7 cellular contexts compared by ENCODE assay signal in genomic region chr17:2071024-2071385, GRCh38. TPM values are rescaled to one million over a fixed set of nuclear protein-coding genes. Genes with fewer than 3 reads are reported as not detected.
DNase-seq lines count a peak whose midpoint lies in the region; ATAC-seq and TF ChIP-seq lines count a peak whose summit lies in the region.
"Had no signal": no experiment of that assay in that cellular context is flagged by ENCODE, and none has a peak within 500 bp of the region (broad histone marks: within the 10 kb centered on the region; RNA-seq: fewer than 3 reads in every experiment).

No MANE protein-coding gene starts in this region.

- no peak for ATAC-seq in GM21515 (IDR thresholded peaks at IDR 0.05; ENCODE audit: unreplicated experiment)
- ATAC-seq in HG03175 (IDR thresholded peaks at IDR 0.05; ENCODE audit: unreplicated experiment): no peak
- no peak for ATAC-seq in naive thymus-derived CD4-positive, alpha-beta T cell

- no peak overlapping the region for H2BK20ac ChIP-seq in H9 (ENCODE audit: low read depth, low read length, poor library complexity, severe bottlenecking)

- H3K79me2 ChIP-seq in H9 (ENCODE audit: insufficient read depth, low read length) (no peaks in the 10 kb centered on the region), parathyroid adenoma (no peaks in the 10 kb centered on the region)

- no peaks in the 10 kb centered on the region for H3K23me2 ChIP-seq in H9 (ENCODE audit: insufficient read length, low read depth, low read length, poor library complexity, severe bottlenecking)

- H2AK5ac ChIP-seq in H9 (ENCODE audit: insufficient read length, low read length): no peak overlapping the region

- H3T11ph ChIP-seq in H9 (ENCODE audit: low read length): no peak overlapping the region

- H3K79me1 ChIP-seq in H9 (ENCODE audit: insufficient read depth, low read depth, low read length, poor library complexity, severe bottlenecking): no peaks in the 10 kb centered on the region

- peaks cover 3 to 28% (median 10%) of the 10 kb centered on the region in 3 experiments; a peak in 6 of 7 replicates for H3K36me3 Mint-ChIP-seq in H9 (ENCODE audit: insufficient read depth in 1 of 3, low read depth in 3 of 3)
- H3K36me3 Mint-ChIP-seq in activated T-helper 2 cell treated with anti-CD3 and anti-CD28 coated beads, Interferon-gamma antibody, Interleukin-2, Interleukin-4, amounts not matched to agents 10 μg/mL and 5 μg/mL and 100 μg/mL, durations not matched to agents 14 hours and 24 hours and 36 hours (ENCODE audit: low read depth): peaks cover 67% of the 10 kb centered on the region
- H3K36me3 Mint-ChIP-seq in naive thymus-derived CD4-positive, alpha-beta T cell: peaks cover 16 to 79% (median 50%) of the 10 kb centered on the region in 5 donors

- TF ChIP-seq CTCF in H9 (conservative IDR thresholded peaks at IDR 0.05) (no peak), parathyroid adenoma (IDR thresholded peaks at IDR 0.05) (no peak)

- H2AFZ ChIP-seq in H9 (ENCODE audit: low read length) (no peak overlapping the region), parathyroid adenoma (no peak overlapping the region)

- no peak overlapping the region for H4K91ac ChIP-seq in H9 (ENCODE audit: insufficient read length, low read depth, low read length)

- no peak overlapping the region for H3K27ac ChIP-seq in H9 (ENCODE audit: insufficient read length, low read depth, low read length)
- peak overlapping the region; percentile 73 for H3K27ac ChIP-seq in parathyroid adenoma
- H3K27ac ChIP-seq in naive thymus-derived CD4-positive, alpha-beta T cell (ENCODE audit: low read depth, low read length): no peak overlapping the region

- no peak overlapping the region for H3K14ac ChIP-seq in H9 (ENCODE audit: insufficient read depth, low read length)

- no peaks in the 10 kb centered on the region for H3K27me3 Mint-ChIP-seq in H9 (ENCODE audit: low read depth)
- H3K27me3 Mint-ChIP-seq in activated T-helper 2 cell treated with anti-CD3 and anti-CD28 coated beads, Interferon-gamma antibody, Interleukin-2, Interleukin-4, amounts not matched to agents 10 μg/mL and 5 μg/mL and 100 μg/mL, durations not matched to agents 14 hours and 24 hours and 36 hours (ENCODE audit: low read depth): no peaks in the 10 kb centered on the region
- H3K27me3 Mint-ChIP-seq in naive thymus-derived CD4-positive, alpha-beta T cell: peaks cover 0 to 3% (median 0%) of the 10 kb centered on the region in 5 donors

- H4K8ac ChIP-seq in H9 (replicated peaks; ENCODE audit: insufficient read length, low read depth, low read length): no peak overlapping the region

- no peak overlapping the region for H3K18ac ChIP-seq in H9 (ENCODE audit: insufficient read length, low read depth, low read length)

- H3K9me3 ChIP-seq in H9 (ENCODE audit: control insufficient read depth, low read depth, low read length): no peaks in the 10 kb centered on the region
- no peaks in the 10 kb centered on the region for H3K9me3 ChIP-seq in parathyroid adenoma (ENCODE audit: control insufficient read depth, low read length)
- H3K9me3 ChIP-seq in naive thymus-derived CD4-positive, alpha-beta T cell (ENCODE audit: control insufficient read depth in 2 of 3, low read length in 3 of 3): no peaks in the 10 kb centered on the region

- H2BK15ac ChIP-seq in H9 (ENCODE audit: low read depth, low read length): no peak overlapping the region

- POLR2A ChIA-PET in naive thymus-derived CD4-positive, alpha-beta T cell (lab: Charles Lee): no interaction called here

- H3K9ac ChIP-seq in H9 (ENCODE audit: extremely low read depth, insufficient read length, low read length): no peak overlapping the region
- H3K9ac ChIP-seq in parathyroid adenoma: no peak overlapping the region

- peak overlapping the region in 2 of 3 experiments; percentile 24 to 50; a peak in 3 of 7 replicates for H3K27ac Mint-ChIP-seq in H9
- H3K27ac Mint-ChIP-seq in activated T-helper 2 cell treated with anti-CD3 and anti-CD28 coated beads, Interferon-gamma antibody, Interleukin-2, Interleukin-4, amounts not matched to agents 10 μg/mL and 5 μg/mL and 100 μg/mL, durations not matched to agents 14 hours and 24 hours and 36 hours: peak overlapping the region; percentile 79
- H3K27ac Mint-ChIP-seq in naive thymus-derived CD4-positive, alpha-beta T cell: peak overlapping the region in 2 of 9 donors; percentile 17 to 87

- no peak overlapping the region for H2BK5ac ChIP-seq in H9 (ENCODE audit: insufficient read length, low read length)

- H2BK120ac ChIP-seq in H9 (ENCODE audit: low read depth, low read length, poor library complexity, severe bottlenecking): no peak overlapping the region

- H3K9me3 Mint-ChIP-seq in H9: no peaks in the 10 kb centered on the region
- no peaks in the 10 kb centered on the region for H3K9me3 Mint-ChIP-seq in activated T-helper 2 cell treated with anti-CD3 and anti-CD28 coated beads, Interferon-gamma antibody, Interleukin-2, Interleukin-4, amounts not matched to agents 10 μg/mL and 5 μg/mL and 100 μg/mL, durations not matched to agents 14 hours and 24 hours and 36 hours
- H3K9me3 Mint-ChIP-seq in naive thymus-derived CD4-positive, alpha-beta T cell: no peaks in the 10 kb centered on the region

- CTCF ChIA-PET in naive thymus-derived CD4-positive, alpha-beta T cell (lab: Charles Lee): interaction anchor here (1.1 kb wide), 1 partner anchor 174 kb away, joined by 4 read pairs; no protein-coding TSS in a partner anchor

- no peak for DNase-seq in H9
- no peak for DNase-seq in activated T-helper 2 cell treated with anti-CD3 and anti-CD28 coated beads, Interferon-gamma antibody, Interleukin-2, Interleukin-4, amounts not matched to agents 10 μg/mL and 5 μg/mL and 100 μg/mL, durations not matched to agents 14 hours and 24 hours and 36 hours (ENCODE audit: low spot score)
- DNase-seq in naive thymus-derived CD4-positive, alpha-beta T cell: no peak

- no peak overlapping the region for H3K4me3 Mint-ChIP-seq in H9
- peak overlapping the region; percentile 58 for H3K4me3 Mint-ChIP-seq in activated T-helper 2 cell treated with anti-CD3 and anti-CD28 coated beads, Interferon-gamma antibody, Interleukin-2, Interleukin-4, amounts not matched to agents 10 μg/mL and 5 μg/mL and 100 μg/mL, durations not matched to agents 14 hours and 24 hours and 36 hours (ENCODE audit: low read depth)
- peak overlapping the region in 1 of 10 donors; percentile 37 for H3K4me3 Mint-ChIP-seq in naive thymus-derived CD4-positive, alpha-beta T cell

- peaks cover 1% of the 10 kb centered on the region for H4K20me1 ChIP-seq in H9 (ENCODE audit: control insufficient read depth, insufficient read depth, insufficient read length)

- H3K4me2 ChIP-seq in H9 (ENCODE audit: insufficient read depth, insufficient read length, low read length): no peak overlapping the region
- H3K4me2 ChIP-seq in parathyroid adenoma (ENCODE audit: low read length): no peak overlapping the region

- intact Hi-C loops in activated T-helper 2 cell treated with anti-CD3 and anti-CD28 coated beads, Interferon-gamma antibody, Interleukin-2, Interleukin-4, amounts not matched to agents 10 μg/mL and 5 μg/mL and 100 μg/mL, durations not matched to agents 14 hours and 24 hours and 36 hours (cut with micrococcal nuclease): no loop called here
- intact Hi-C loops in naive thymus-derived CD4-positive, alpha-beta T cell (cut with micrococcal nuclease): no loop called here

- no peak overlapping the region for H4K5ac ChIP-seq in H9 (ENCODE audit: insufficient read length, low read depth, low read length)

- H3K36me3 ChIP-seq in parathyroid adenoma (ENCODE audit: control insufficient read depth, insufficient read depth, low read length): no peaks in the 10 kb centered on the region
- peaks cover 0 to 75% (median 6%) of the 10 kb centered on the region in 3 experiments for H3K36me3 ChIP-seq in naive thymus-derived CD4-positive, alpha-beta T cell (ENCODE audit: control insufficient read depth in 2 of 3, insufficient read depth in 3 of 3, low read length in 3 of 3)

- no CpG with 5 or more reads among the region's 6 CpGs for WGBS in H9 (ENCODE audit: extremely low coverage, insufficient read length, low lambda C conversion rate)

- no peak overlapping the region for H3K4ac ChIP-seq in H9 (ENCODE audit: low read depth, low read length)

- H3K23ac ChIP-seq in H9 (ENCODE audit: insufficient read length, low read depth, low read length): no peak overlapping the region

- H3K27me3 ChIP-seq in H9 (ENCODE audit: insufficient read depth, low read length): no peaks in the 10 kb centered on the region
- no peaks in the 10 kb centered on the region for H3K27me3 ChIP-seq in parathyroid adenoma (ENCODE audit: control insufficient read depth, insufficient read depth, low read length)
- no peaks in the 10 kb centered on the region for H3K27me3 ChIP-seq in naive thymus-derived CD4-positive, alpha-beta T cell (ENCODE audit: control insufficient read depth in 2 of 2, insufficient read depth in 2 of 2, low read length in 2 of 2)

- H3K4me1 Mint-ChIP-seq in H9: peaks cover 31% of the 10 kb centered on the region in 2 experiments
- peaks cover 71% of the 10 kb centered on the region for H3K4me1 Mint-ChIP-seq in activated T-helper 2 cell treated with anti-CD3 and anti-CD28 coated beads, Interferon-gamma antibody, Interleukin-2, Interleukin-4, amounts not matched to agents 10 μg/mL and 5 μg/mL and 100 μg/mL, durations not matched to agents 14 hours and 24 hours and 36 hours (ENCODE audit: low read depth)
- H3K4me1 Mint-ChIP-seq in naive thymus-derived CD4-positive, alpha-beta T cell: peaks cover 0 to 75% (median 4%) of the 10 kb centered on the region in 7 donors

- H3K4me1 ChIP-seq in H9 (ENCODE audit: insufficient read depth, low read length): no peaks in the 10 kb centered on the region
- peaks cover 5% of the 10 kb centered on the region for H3K4me1 ChIP-seq in parathyroid adenoma
- peaks cover 0 to 28% of the 10 kb centered on the region in 2 donors for H3K4me1 ChIP-seq in naive thymus-derived CD4-positive, alpha-beta T cell (ENCODE audit: control insufficient read depth in 2 of 2, insufficient read depth in 2 of 2, low read length in 2 of 2)

- no peak overlapping the region for H3K4me3 ChIP-seq in parathyroid adenoma (ENCODE audit: low read depth, low read length)
- H3K4me3 ChIP-seq in naive thymus-derived CD4-positive, alpha-beta T cell (ENCODE audit: low read length): no peak overlapping the region

- H2BK12ac ChIP-seq in H9 (ENCODE audit: insufficient read length, low read depth, low read length): no peak overlapping the region

- no peak overlapping the region for H3K56ac ChIP-seq in H9 (ENCODE audit: insufficient read length, low read depth, low read length)

RNA-seq across cellular contexts. Expression of gene HIC1, which starts 16.1 kb away (rescaled TPM):
- total RNA-seq in H9 (2021): 1.8 and 2.7 TPM in 2 replicates
- total RNA-seq in activated T-helper 2 cell treated with anti-CD3 and anti-CD28 coated beads, Interferon-gamma antibody, Interleukin-2, Interleukin-4, amounts not matched to agents 10 μg/mL and 5 μg/mL and 100 μg/mL, durations not matched to agents 14 hours and 24 hours and 36 hours: 42.6 and 43.5 TPM in 2 replicates
- total RNA-seq in naive thymus-derived CD4-positive, alpha-beta T cell: 100 to 1,000 TPM in 1 of 5 experiments, 1 to 10 TPM in 4; 1.4 to 128 (median 6.3) TPM
- under 1 TPM; 0.56 to 0.83 TPM for polyA plus RNA-seq in naive thymus-derived CD4-positive, alpha-beta T cell

RNA-seq across cellular contexts. Expression of gene OVCA2, which starts 29.2 kb away (rescaled TPM):
- total RNA-seq in H9 (2021): 24.2 and 24.6 TPM in 2 replicates
- 29.9 and 35.8 TPM in 2 replicates for total RNA-seq in activated T-helper 2 cell treated with anti-CD3 and anti-CD28 coated beads, Interferon-gamma antibody, Interleukin-2, Interleukin-4, amounts not matched to agents 10 μg/mL and 5 μg/mL and 100 μg/mL, durations not matched to agents 14 hours and 24 hours and 36 hours
- 10 to 100 TPM; 24.5 to 37.9 (median 31.8) TPM for total RNA-seq in naive thymus-derived CD4-positive, alpha-beta T cell
- polyA plus RNA-seq in naive thymus-derived CD4-positive, alpha-beta T cell: 10 to 100 TPM; 52.7 to 65.5 TPM

RNA-seq across cellular contexts. Expression of gene DPH1, which starts 41.1 kb away (rescaled TPM):
- total RNA-seq in H9 (2021): 27.5 and 31.3 TPM in 2 replicates
- 43.4 and 47.5 TPM in 2 replicates for total RNA-seq in activated T-helper 2 cell treated with anti-CD3 and anti-CD28 coated beads, Interferon-gamma antibody, Interleukin-2, Interleukin-4, amounts not matched to agents 10 μg/mL and 5 μg/mL and 100 μg/mL, durations not matched to agents 14 hours and 24 hours and 36 hours
- 100 to 1,000 TPM in 1 of 5 experiments, 10 to 100 TPM in 4; 47.3 to 124 (median 97.6) TPM for total RNA-seq in naive thymus-derived CD4-positive, alpha-beta T cell
- polyA plus RNA-seq in naive thymus-derived CD4-positive, alpha-beta T cell: 10 to 100 TPM; 32.9 to 51.3 TPM

RNA-seq across cellular contexts. Expression of gene RTN4RL1, which starts 45.9 kb away (rescaled TPM):
- total RNA-seq in H9 (2021): 0.18 and 0.22 TPM in 2 replicates
- 0.25 and 0.51 TPM in 2 replicates for total RNA-seq in activated T-helper 2 cell treated with anti-CD3 and anti-CD28 coated beads, Interferon-gamma antibody, Interleukin-2, Interleukin-4, amounts not matched to agents 10 μg/mL and 5 μg/mL and 100 μg/mL, durations not matched to agents 14 hours and 24 hours and 36 hours
- total RNA-seq in naive thymus-derived CD4-positive, alpha-beta T cell: 1 to 10 TPM in 1 of 5 experiments, under 1 TPM in 2, not detected in 2; 0.19 to 1.5 (median 0.49) TPM
- polyA plus RNA-seq in naive thymus-derived CD4-positive, alpha-beta T cell: under 1 TPM; 0.21 to 0.58 TPM
- total RNA-seq: Daoy had no signal
